ENCODE assay signal across 8 cellular contexts in genomic region chr10:104349623-104350142, GRCh38. TPM values are rescaled to one million over a fixed set of nuclear protein-coding genes. Genes with fewer than 3 reads are reported as not detected.
A peak's percentile ranks its signal among the peaks of the same experiment; 100 is the strongest.
DNase-seq lines count a peak whose midpoint lies in the region; ATAC-seq and TF ChIP-seq lines count a peak whose summit lies in the region.

No MANE protein-coding gene starts in this region.

- DNase-seq in GM13977 (ENCODE audit: low spot score), result peak; percentile 41
- DNase-seq in MV-4-11 (lab: John Stamatoyannopoulos, UW), result peak; percentile 96
- DNase-seq in epithelial cell of proximal tubule (ENCODE audit: low read depth), result peak; percentile 74
- DNase-seq in skeletal muscle cell (ENCODE audit: low read depth), result peak; percentile 74
- no peak for DNase-seq in DMS 273 treated with DMSO at 0.1 percent for 48 hours (lab: John Stamatoyannopoulos, UW)
- no peak for DNase-seq in foreskin melanocyte
- no peak for DNase-seq in stimulated activated CD4-positive, alpha-beta T cell treated with anti-CD3 and anti-CD28 coated beads, Interleukin-4, amount 100 ng/mL, for 1 hour

- H3K4me3 ChIP-seq in epithelial cell of proximal tubule (ENCODE audit: low read depth, low read length) (no peak overlapping the region), skeletal muscle cell (ENCODE audit: low read depth, low read length) (no peak overlapping the region)

- in situ Hi-C loops in GM13977 (cut with MboI; ENCODE audit: low pct_unique_long_range_greater_than_20kb, low sequenced_read_pairs, unreplicated experiment), result loop anchor here (5.0 to 10.0 kb wide), 2 partner anchors 37 to 55 kb away; no protein-coding TSS in a partner anchor

- ATAC-seq in HG02571 (IDR thresholded peaks at IDR 0.05; ENCODE audit: unreplicated experiment), result peak; percentile 50

- no peak for TF ChIP-seq CTCF in GM13977 (IDR thresholded peaks at IDR 0.05; ENCODE audit: extremely low read depth, insufficient read depth, missing control alignments)
- no peak for TF ChIP-seq CTCF in epithelial cell of proximal tubule (conservative IDR thresholded peaks at IDR 0.05; ENCODE audit: low read depth, low read length)

RNA-seq across cellular contexts. Expression of gene CFAP58, which starts 4.0 kb away (rescaled TPM):
- total RNA-seq in epithelial cell of proximal tubule, result 0.23 and 0.29 TPM in 2 replicates

RNA-seq across cellular contexts. Expression of gene ITPRIP, which starts 11.4 kb away (rescaled TPM):
- 13.8 and 16.8 TPM in 2 replicates for total RNA-seq in epithelial cell of proximal tubule

Comparison
In these comparisons a context has a peak if more than half of its experiments do, and no peak if none do; other contexts are left out.
1. DNase-seq: peak in GM13977 (single experiment), MV-4-11 (single experiment), epithelial cell of proximal tubule (single experiment) and skeletal muscle cell (single experiment); none in DMS 273 treated with DMSO at 0.1 percent for 48 hours (single experiment), foreskin melanocyte (single experiment) and stimulated activated CD4-positive, alpha-beta T cell treated with anti-CD3 and anti-CD28 coated beads, Interleukin-4, amount 100 ng/mL, for 1 hour (single experiment).